ENCODE assay signal across 7 cellular contexts in genomic region chr1:209755926-209756607, GRCh38. TPM values are rescaled to one million over a fixed set of nuclear protein-coding genes. Genes with fewer than 3 reads are reported as not detected.
DNase-seq lines count a peak whose midpoint lies in the region; ATAC-seq lines count a peak whose summit lies in the region.

Gene TRAF3IP3, plus strand, starts transcription at chr1:209756053. Its CDS starts 3,987 bp downstream, at chr1:209760040.

- peak within 1 kb of the TSS; percentile 36 to 63 for H3K9ac ChIP-seq in duodenal mucosa (ENCODE audit: low read depth in 1 of 2, low read length in 2 of 2)
- no peak within 1 kb of the TSS for H3K9ac ChIP-seq in mesendoderm (ENCODE audit: low read length)

- H4K8ac ChIP-seq in mesendoderm (ENCODE audit: low read depth, low read length) = no peak within 1 kb of the TSS

- H3K56ac ChIP-seq in mesendoderm (ENCODE audit: low read length) = no peak within 1 kb of the TSS

- no peak within 1 kb of the TSS for H2BK5ac ChIP-seq in mesendoderm (ENCODE audit: low read length)

- H3K4me2 ChIP-seq in mesendoderm (ENCODE audit: low read length) = no peak within 1 kb of the TSS

- no peak within 1 kb of the TSS for H2AK5ac ChIP-seq in mesendoderm (ENCODE audit: low read length)

- H3K27me3 ChIP-seq in duodenal mucosa (ENCODE audit: control insufficient read depth in 1 of 2, insufficient read depth in 2 of 2, low read length in 2 of 2) (peaks cover 0 to 5% of the 10 kb centered on the region in 2 donors), mesendoderm (ENCODE audit: insufficient read depth, low read length, poor library complexity) (no peaks in the 10 kb centered on the region)

- no CpG with 5 or more reads among the region's 10 CpGs for WGBS in mesendoderm (ENCODE audit: extremely low coverage, insufficient coverage, low lambda C conversion rate)

- H3K4ac ChIP-seq in mesendoderm (ENCODE audit: low read depth, low read length) = no peak within 1 kb of the TSS

- H2BK15ac ChIP-seq in mesendoderm (replicated peaks; ENCODE audit: low read depth) = no peak within 1 kb of the TSS

- H3K23ac ChIP-seq in mesendoderm (ENCODE audit: low read length) = no peak within 1 kb of the TSS

- H4K5ac ChIP-seq in mesendoderm (ENCODE audit: low read length) = no peak within 1 kb of the TSS

- H3K27ac ChIP-seq in duodenal mucosa (ENCODE audit: low read depth, low read length) = peak within 1 kb of the TSS; percentile 37
- H3K27ac ChIP-seq in mesendoderm (ENCODE audit: low read depth, low read length) = no peak within 1 kb of the TSS

- no peaks in the 10 kb centered on the region for H3K79me2 ChIP-seq in mesendoderm (ENCODE audit: control insufficient read depth, insufficient read depth, low read length)

- peak; percentile 23 to 59 (median 56) for DNase-seq in activated CD4-positive, CD25-positive, alpha-beta regulatory T cell (lab: John Stamatoyannopoulos, UW)
- DNase-seq in stimulated activated CD4-positive, alpha-beta T cell treated with anti-CD3 and anti-CD28 coated beads, TNF-alpha, amount 100 ng/mL, for 4 hours (ENCODE audit: low read depth in 3 of 3) = peak in 2 of 3 experiments; percentile 41 to 52
- DNase-seq in cerebellar nuclear complex (lab: John Stamatoyannopoulos, UW) (no peak), mesendoderm (no peak)

- H3K9me3 ChIP-seq in duodenal mucosa (ENCODE audit: control insufficient read depth in 1 of 2, low read length in 2 of 2) = no peaks in the 10 kb centered on the region

- ATAC-seq in GM19351 (IDR thresholded peaks at IDR 0.05; ENCODE audit: unreplicated experiment) (peak; percentile 74), HG03354 (IDR thresholded peaks at IDR 0.05; ENCODE audit: poor library complexity, severe bottlenecking, unreplicated experiment) (peak; percentile 87)

- no peaks in the 10 kb centered on the region for H3K36me3 ChIP-seq in duodenal mucosa (ENCODE audit: control insufficient read depth in 1 of 2, insufficient read depth in 2 of 2, low read length in 2 of 2)
- no peaks in the 10 kb centered on the region for H3K36me3 ChIP-seq in mesendoderm (ENCODE audit: control insufficient read depth, insufficient read depth, low read length)

- H2BK120ac ChIP-seq in mesendoderm (ENCODE audit: low read depth, low read length) = no peak within 1 kb of the TSS

- H3K4me1 ChIP-seq in duodenal mucosa (ENCODE audit: control insufficient read depth in 1 of 2, insufficient read depth in 2 of 2, low read length in 2 of 2) (peaks cover 11% of the 10 kb centered on the region in 2 donors), mesendoderm (ENCODE audit: control insufficient read depth, low read depth, low read length) (no peaks in the 10 kb centered on the region)

- H3K18ac ChIP-seq in mesendoderm (ENCODE audit: low read length) = no peak within 1 kb of the TSS

- no peaks in the 10 kb centered on the region for H3K79me1 ChIP-seq in mesendoderm (ENCODE audit: low read length)

- H3K4me3 ChIP-seq in duodenal mucosa (ENCODE audit: low read depth in 1 of 2, low read length in 2 of 2) (peak within 1 kb of the TSS; percentile 45 to 66), mesendoderm (ENCODE audit: low read length) (no peak within 1 kb of the TSS)

RNA-seq across cellular contexts. Expression of gene TRAF3IP3, which starts in this region (rescaled TPM):
- polyA plus RNA-seq in mesendoderm (2013, experiment 1 of 2) = not detected
- not detected for polyA plus RNA-seq in mesendoderm (2013, experiment 2 of 2)

Comparison
In these comparisons a context has a peak if more than half of its experiments do, and no peak if none do; other contexts are left out.
1. DNase-seq: peak in activated CD4-positive, CD25-positive, alpha-beta regulatory T cell (4 of 4) and stimulated activated CD4-positive, alpha-beta T cell treated with anti-CD3 and anti-CD28 coated beads, TNF-alpha, amount 100 ng/mL, for 4 hours (2 of 3); none in cerebellar nuclear complex (0 of 2) and mesendoderm (single experiment).